Comparison of ENCODE assay signal across 9 cellular contexts in genomic region chr3:184757010-184757651, GRCh38. TPM values are rescaled to one million over a fixed set of nuclear protein-coding genes. Genes with fewer than 3 reads are reported as not detected.
DNase-seq lines count a peak whose midpoint lies in the region; ATAC-seq and TF ChIP-seq lines count a peak whose summit lies in the region.
"Had no signal": no experiment of that assay in that cellular context is flagged by ENCODE, and none has a peak within 500 bp of the region (broad histone marks: within the 10 kb centered on the region; RNA-seq: fewer than 3 reads in every experiment).

No MANE protein-coding gene starts in this region.

- 45 to 64% (median 57%) methylated on average over 17 of the region's 17 CpGs for WGBS in spleen, 5 donors

- peaks cover 27% of the 10 kb centered on the region for H3K4me1 ChIP-seq in HUES48 (ENCODE audit: control insufficient read depth, insufficient read depth, low read length)
- H3K4me1 ChIP-seq in spleen: peaks cover 15 to 38% (median 25%) of the 10 kb centered on the region in 6 donors

- H3K4me1 Mint-ChIP-seq in natural killer cell: no peaks in the 10 kb centered on the region

- no peaks in the 10 kb centered on the region for H3K36me3 ChIP-seq in HUES48 (ENCODE audit: control insufficient read depth, insufficient read depth, low read length)
- H3K36me3 ChIP-seq in spleen: no peaks in the 10 kb centered on the region

- peak overlapping the region; percentile 11; the same call in 1 of the 2 replicates for H3K9ac ChIP-seq in HUES48 (ENCODE audit: low read depth, low read length)

- no peak overlapping the region for H3K27ac Mint-ChIP-seq in natural killer cell

- no peak for TF ChIP-seq CTCF in spleen (IDR thresholded peaks at IDR 0.05 in 8 of 11, conservative IDR thresholded peaks at IDR 0.05 in 3 of 11)
- TF ChIP-seq CTCF in natural killer cell (IDR thresholded peaks at IDR 0.05): no peak

- no peaks in the 10 kb centered on the region for H3K9me3 Mint-ChIP-seq in natural killer cell

- ATAC-seq in natural killer cell: no peak

- DNase-seq in amniotic epithelial cell (ENCODE audit: low read depth): peak; percentile 87
- DNase-seq in inferior parietal cortex (ENCODE audit: extremely low spot score): peak; percentile 48
- DNase-seq in spleen: peak; percentile 76
- no peak for DNase-seq in activated CD8-positive, alpha-beta memory T cell treated with anti-CD3 and anti-CD28 coated beads, Interleukin-2, amount 50 U/mL, for 4 hours
- no peak for DNase-seq in natural killer cell
- no peak for DNase-seq in COR-L47 (lab: John Stamatoyannopoulos, UW)
- no peak for DNase-seq in DMS 273 treated with DMSO at 0.1 percent for 48 hours (lab: John Stamatoyannopoulos, UW)
- DNase-seq: effector memory CD4-positive, alpha-beta T cell had no signal

- no peaks in the 10 kb centered on the region for H3K36me3 Mint-ChIP-seq in natural killer cell

- H3K27ac ChIP-seq in HUES48 (ENCODE audit: low read depth, low read length): no peak overlapping the region
- peak overlapping the region in 6 of 8 donors; percentile 36 to 70 (median 60) for H3K27ac ChIP-seq in spleen

- intact Hi-C loops in spleen (cut with DNase I; ENCODE audit: low total_unique reads): no loop called here
- intact Hi-C loops in natural killer cell (cut with micrococcal nuclease): no loop called here

- H3K27me3 ChIP-seq in HUES48 (ENCODE audit: control insufficient read depth, insufficient read depth, low read length) (peaks cover 5% of the 10 kb centered on the region; the same call in 1 of the 2 replicates), spleen (replicated peaks in 1 of 7) (no peaks in the 10 kb centered on the region)

- H3K9me3 ChIP-seq in HUES48 (ENCODE audit: control insufficient read depth, insufficient read depth, low read length) (no peaks in the 10 kb centered on the region), spleen (no peaks in the 10 kb centered on the region)

- H3K4me3 Mint-ChIP-seq in natural killer cell: no peak overlapping the region

- peak overlapping the region; percentile 4; the same call in 1 of the 2 replicates for H3K4me3 ChIP-seq in HUES48 (ENCODE audit: low read depth, low read length)
- H3K4me3 ChIP-seq in spleen: peak overlapping the region in 1 of 8 donors; percentile 22

- peaks cover 0 to 4% of the 10 kb centered on the region in 2 donors for H3K27me3 Mint-ChIP-seq in natural killer cell (ENCODE audit: low read depth in 2 of 2)

- TF ChIP-seq POLR2A in spleen (IDR thresholded peaks at IDR 0.05): no peak

RNA-seq across cellular contexts. Expression of gene MAGEF1, which starts 45.3 kb away (rescaled TPM):
- 10 to 100 TPM; 16.5 to 22.6 (median 19.0) TPM for total RNA-seq in spleen
- 10 to 100 TPM; 36.2 to 42.1 (median 38.1) TPM for polyA plus RNA-seq in spleen
- 10 to 100 TPM in 2 of 3 donors, 1 to 10 TPM in 1; 8.1 to 12.6 (median 11.4) TPM for total RNA-seq in natural killer cell

RNA-seq across cellular contexts. Expression of gene VPS8, which starts 54.8 kb away (rescaled TPM):
- total RNA-seq in spleen: 100 to 1,000 TPM in 5 of 7 donors, 10 to 100 TPM in 2; 88.6 to 169 (median 109) TPM
- 10 to 100 TPM in 2 of 3 donors, 1 to 10 TPM in 1; 9.1 to 12.0 (median 11.6) TPM for polyA plus RNA-seq in spleen
- total RNA-seq in natural killer cell: 100 to 1,000 TPM in 2 of 3 donors, 10 to 100 TPM in 1; 89.3 to 127 (median 115) TPM

Comparison
In these comparisons a context has a peak if more than half of its experiments do, and no peak if none do; other contexts are left out.
1. DNase-seq: peak in amniotic epithelial cell (single experiment), inferior parietal cortex (single experiment) and spleen (single experiment); none in activated CD8-positive, alpha-beta memory T cell treated with anti-CD3 and anti-CD28 coated beads, Interleukin-2, amount 50 U/mL, for 4 hours (single experiment), natural killer cell (single experiment), COR-L47 (single experiment) and DMS 273 treated with DMSO at 0.1 percent for 48 hours (single experiment).